ENCODE assay signal across 14 cellular contexts in genomic region chr3:23389686-23390085, GRCh38.
DNase-seq lines count a peak whose midpoint lies in the region; ATAC-seq and TF ChIP-seq lines count a peak whose summit lies in the region.
"Had no signal": no experiment of that assay in that cellular context is flagged by ENCODE, and none has a peak within 500 bp of the region (broad histone marks: within the 10 kb centered on the region; RNA-seq: fewer than 3 reads in every experiment).

No MANE protein-coding gene starts in this region.

- no peak for DNase-seq in caudate nucleus (lab: John Stamatoyannopoulos, UW)
- DNase-seq in putamen (ENCODE audit: low spot score), result no peak
- no peak for DNase-seq in KBM-7
- no peak for DNase-seq in cardiac septum (ENCODE audit: low spot score)
- DNase-seq: activated CD4-positive, alpha-beta T cell treated with anti-CD3 and anti-CD28 coated beads for 1 hour; activated T-cell treated with anti-CD3 and anti-CD28 coated beads, Interleukin-2, amount 50 U/mL, for 4 hours; islet precursor cell; KG1; stimulated activated naive CD4-positive, alpha-beta T cell treated with Interleukin-2 at 50 U/mL for 16 hours had no signal

- in situ Hi-C loops in KBM-7 (cut with MboI; ENCODE audit: low pct_unique_long_range_greater_than_20kb, low sequenced_read_pairs), result no loop called here

- H3K27ac ChIP-seq in VCaP (peak overlapping the region; percentile 67), caudate nucleus (ENCODE audit: low read depth, low read length) (no peak overlapping the region)

- ATAC-seq in GM18502 (IDR thresholded peaks at IDR 0.05; ENCODE audit: poor library complexity, unreplicated experiment) (peak; percentile 72), GM21390 (IDR thresholded peaks at IDR 0.05; ENCODE audit: unreplicated experiment) (peak; percentile 85), HG03025 (IDR thresholded peaks at IDR 0.05; ENCODE audit: low FRiP score, unreplicated experiment) (peak; percentile 78)
- ATAC-seq: activated T-cell treated with anti-CD3 and anti-CD28 coated beads, Interleukin-2, amount 50 U/mL, for 4 hours; SK-N-SH treated with all-trans-retinoic acid at 6 μM for 48 hours had no signal

- no peak for TF ChIP-seq CTCF in VCaP (conservative IDR thresholded peaks at IDR 0.05)

- intact Hi-C loops in cardiac septum (cut with DNase I), result no loop called here
